Comparison of ENCODE assay signal across 20 cellular contexts in genomic region chr1:43618521-43619313, GRCh38. TPM values are rescaled to one million over a fixed set of nuclear protein-coding genes. Genes with fewer than 3 reads are reported as not detected.
DNase-seq lines count a peak whose midpoint lies in the region; ATAC-seq, FAIRE-seq and TF ChIP-seq lines count a peak whose summit lies in the region.
"Had no signal": no experiment of that assay in that cellular context is flagged by ENCODE, and none has a peak within 500 bp of the region (broad histone marks: within the 10 kb centered on the region; RNA-seq: fewer than 3 reads in every experiment).

No MANE protein-coding gene starts in this region.

- no peaks in the 10 kb centered on the region for H3K9me3 ChIP-seq in kidney (ENCODE audit: control insufficient read depth in 1 of 2, low read length in 2 of 2)
- no peaks in the 10 kb centered on the region for H3K9me3 ChIP-seq in osteoblast (ENCODE audit: low read depth, low read length)
- H3K9me3 ChIP-seq: BLaER1, Caco-2 had no signal

- ATAC-seq in GM21825 (IDR thresholded peaks at IDR 0.05; ENCODE audit: unreplicated experiment): no peak
- ATAC-seq: CD8-positive, alpha-beta T cell had no signal

- H3K36me3 ChIP-seq in bronchial epithelial cell (ENCODE audit: control insufficient read depth, insufficient read depth, low read length) (peaks cover 69% of the 10 kb centered on the region), kidney (ENCODE audit: control insufficient read depth in 1 of 2, insufficient read depth in 2 of 2, low read length in 2 of 2) (peaks cover 11 to 19% of the 10 kb centered on the region in 2 donors), osteoblast (ENCODE audit: insufficient read depth, low read length) (peaks cover 8% of the 10 kb centered on the region)

- H4K20me1 ChIP-seq in osteoblast (ENCODE audit: insufficient read depth, low read length): no peaks in the 10 kb centered on the region
- H4K20me1 ChIP-seq: BLaER1 had no signal

- no peaks in the 10 kb centered on the region for H3K79me2 ChIP-seq in osteoblast (ENCODE audit: insufficient read depth, low read length)

- H3K4me3 ChIP-seq in bronchial epithelial cell (ENCODE audit: low read depth, low read length) (no peak overlapping the region), kidney (ENCODE audit: low read length in 2 of 2) (no peak overlapping the region), osteoblast (ENCODE audit: insufficient read depth, low read length) (no peak overlapping the region)
- H3K4me3 ChIP-seq: BLaER1 had no signal

- H3K27ac ChIP-seq in kidney (ENCODE audit: low read depth in 2 of 2, low read length in 2 of 2): no peak overlapping the region
- no peak overlapping the region for H3K27ac ChIP-seq in osteoblast (ENCODE audit: low read depth, low read length)
- H3K27ac ChIP-seq: BLaER1, C4-2B had no signal

- no peak overlapping the region for H2AFZ ChIP-seq in osteoblast (ENCODE audit: low read length)

- H3K4me2 ChIP-seq in osteoblast (ENCODE audit: insufficient read depth, low read length): no peak overlapping the region
- H3K4me2 ChIP-seq: BLaER1 had no signal

- intact Hi-C loops in kidney (cut with DNase I): no loop called here

- H3K9ac ChIP-seq in kidney (ENCODE audit: low read length in 2 of 2): no peak overlapping the region
- H3K9ac ChIP-seq: BLaER1 had no signal

- DNase-seq in bronchial epithelial cell (ENCODE audit: low read depth): no peak
- peak; percentile 40 for DNase-seq in kidney
- DNase-seq in osteoblast (ENCODE audit: insufficient read length, low spot score, missing footprints): peak; percentile 73
- DNase-seq in activated gamma-delta T cell (lab: John Stamatoyannopoulos, UW): no peak
- DNase-seq in activated CD8-positive, alpha-beta memory T cell treated with anti-CD3 and anti-CD28 coated beads, Interleukin-2, amount 50 U/mL, for 48 hours: no peak
- DNase-seq: Caco-2; CD4-positive, CD25-positive, alpha-beta regulatory T cell; CD8-positive, alpha-beta T cell; DMS153; DND-41; H7; HCEC 1CT had no signal

- H3K4me1 ChIP-seq in kidney (ENCODE audit: control insufficient read depth in 1 of 2, insufficient read depth in 1 of 2, low read depth in 1 of 2, low read length in 2 of 2): no peaks in the 10 kb centered on the region
- H3K4me1 ChIP-seq in osteoblast (ENCODE audit: insufficient read depth, low read length): peaks cover 4% of the 10 kb centered on the region
- H3K4me1 ChIP-seq: Caco-2 had no signal

- no peaks in the 10 kb centered on the region for H3K27me3 ChIP-seq in bronchial epithelial cell (ENCODE audit: control insufficient read depth, insufficient read depth, low read length)
- H3K27me3 ChIP-seq in osteoblast (ENCODE audit: insufficient read depth, low read length): no peaks in the 10 kb centered on the region
- H3K27me3 ChIP-seq: BLaER1 had no signal

- peak; percentile 87 for FAIRE-seq in bronchial epithelial cell (lab: Jason Lieb, UNC)
- no peak for FAIRE-seq in kidney (lab: Jason Lieb, UNC)
- FAIRE-seq: A204.1, G401.6, GM12892, GM19239, H1 had no signal

- TF ChIP-seq CTCF in bronchial epithelial cell (IDR thresholded peaks at IDR 0.05; ENCODE audit: insufficient read depth, low read length, severe bottlenecking): no peak
- no peak for TF ChIP-seq CTCF in kidney (IDR thresholded peaks at IDR 0.05; ENCODE audit: borderline replicate concordance, extremely low read depth, insufficient read depth)
- TF ChIP-seq CTCF in osteoblast (IDR thresholded peaks at IDR 0.05; ENCODE audit: extremely low read depth, low read depth, low read length): no peak

RNA-seq across cellular contexts. Expression of gene KDM4A, which starts 31.2 kb away (rescaled TPM):
- total RNA-seq in bronchial epithelial cell (34.5 and 37.4 TPM in 2 replicates), kidney (35.2 TPM), osteoblast (47.0 and 47.4 TPM in 2 replicates)
- polyA plus RNA-seq in kidney (ENCODE audit: insufficient read depth, low read depth, low replicate concordance): 11.3 TPM

Comparison
In these comparisons a context has a peak if more than half of its experiments do, and no peak if none do; other contexts are left out.
1. DNase-seq: peak in kidney (single experiment) and osteoblast (single experiment); none in bronchial epithelial cell (single experiment), activated gamma-delta T cell (single experiment) and activated CD8-positive, alpha-beta memory T cell treated with anti-CD3 and anti-CD28 coated beads, Interleukin-2, amount 50 U/mL, for 48 hours (single experiment).